1 cellular context compared by ENCODE assay signal in genomic region chr2:238881353-238882082, GRCh38.
TF ChIP-seq lines count a peak whose summit lies in the region.

No MANE protein-coding gene starts in this region.

TF ChIP-seq in K562, 482 proteins besides CTCF, POLR2A, EP300 and RAD21 (continued from another document):
- TF ChIP-seq ARID3B (CRISPR knock-in tag; IDR thresholded peaks at IDR 0.05; ENCODE audit: borderline replicate concordance): no peak
- TF ChIP-seq ELF1 (tag; IDR thresholded peaks at IDR 0.05): no peak
- TF ChIP-seq SRSF9 (IDR thresholded peaks at IDR 0.05; ENCODE audit: borderline replicate concordance, low read depth, low read length): no peak
- no peak for TF ChIP-seq HOMEZ (CRISPR knock-in tag; IDR thresholded peaks at IDR 0.05)
- peak; percentile 78; the same call in 1 of the 2 replicates for TF ChIP-seq NR3C1 (CRISPR knock-in tag; IDR thresholded peaks at IDR 0.05)
- no peak for TF ChIP-seq RBM22 (IDR thresholded peaks at IDR 0.05; ENCODE audit: low read depth, low read length, poor library complexity, severe bottlenecking)
- peak; percentile 45; the same call in 1 of the 2 replicates for TF ChIP-seq ZFX (CRISPR knock-in tag; IDR thresholded peaks at IDR 0.05)
- no peak for TF ChIP-seq ZNF609 (CRISPR knock-in tag; IDR thresholded peaks at IDR 0.05; ENCODE audit: borderline replicate concordance)
- no peak for TF ChIP-seq FUS (optimal IDR thresholded peaks at IDR 0.05; ENCODE audit: low read depth, low read length)
- no peak for TF ChIP-seq BDP1 (IDR thresholded peaks at IDR 0.05; ENCODE audit: insufficient read depth, insufficient read length)
- TF ChIP-seq ZNF740 (CRISPR knock-in tag; IDR thresholded peaks at IDR 0.05): no peak
- no peak for TF ChIP-seq ZNF740 (tag; IDR thresholded peaks at IDR 0.05)
- peak; percentile 79; the same call in 1 of the 2 replicates for TF ChIP-seq ZBTB43 (CRISPR knock-in tag; IDR thresholded peaks at IDR 0.05)
- TF ChIP-seq KDM4B (IDR thresholded peaks at IDR 0.05; ENCODE audit: borderline replicate concordance in 2 of 2, low read depth in 1 of 2): no peak
- no peak for TF ChIP-seq HNRNPUL1 (IDR thresholded peaks at IDR 0.05; ENCODE audit: low read length)
- TF ChIP-seq ZBTB7A (IDR thresholded peaks at IDR 0.05; ENCODE audit: borderline replicate concordance, control insufficient read depth, low read depth, low read length): no peak
- no peak for TF ChIP-seq ZNF780A (CRISPR knock-in tag; IDR thresholded peaks at IDR 0.05)
- TF ChIP-seq ZNF224 (CRISPR knock-in tag; IDR thresholded peaks at IDR 0.05): peak; percentile 93
- peak in 1 of 2 experiments; percentile 97; a peak in 2 of 4 replicates for TF ChIP-seq MCM7 (IDR thresholded peaks at IDR 0.05)
- TF ChIP-seq ATF2 (CRISPR knock-in tag; IDR thresholded peaks at IDR 0.05): peak; percentile 51; the same call in 1 of the 2 replicates
- no peak for TF ChIP-seq ZNF75A (CRISPR knock-in tag; IDR thresholded peaks at IDR 0.05)
- no peak for TF ChIP-seq MTA2 (IDR thresholded peaks at IDR 0.05; ENCODE audit: low read depth)
- peak; percentile 42; the same call in 1 of the 2 replicates for TF ChIP-seq FOXP4 (CRISPR knock-in tag; IDR thresholded peaks at IDR 0.05; ENCODE audit: borderline replicate concordance)
- TF ChIP-seq PHTF2 (CRISPR knock-in tag; IDR thresholded peaks at IDR 0.05): no peak
- TF ChIP-seq DACH1 (IDR thresholded peaks at IDR 0.05; ENCODE audit: partially characterized antibody): peak; percentile 100
- TF ChIP-seq PKNOX1 (IDR thresholded peaks at IDR 0.05): no peak
- TF ChIP-seq ZNF431 (CRISPR knock-in tag; IDR thresholded peaks at IDR 0.05): peak; percentile 84
- no peak for TF ChIP-seq ZNF551 (CRISPR knock-in tag; IDR thresholded peaks at IDR 0.05)
- no peak for TF ChIP-seq MCM5 (IDR thresholded peaks at IDR 0.05; ENCODE audit: low read depth)
- TF ChIP-seq CEBPB (tag; IDR thresholded peaks at IDR 0.05): no peak
- no peak for TF ChIP-seq ZNF717 (CRISPR knock-in tag; IDR thresholded peaks at IDR 0.05)
- TF ChIP-seq FOXK1 (CRISPR knock-in tag; IDR thresholded peaks at IDR 0.05; ENCODE audit: borderline replicate concordance): peak; percentile 88; the same call in 1 of the 2 replicates
- TF ChIP-seq NFYB (IDR thresholded peaks at IDR 0.05; ENCODE audit: extremely low read depth, insufficient read length): no peak
- TF ChIP-seq ZNF232 (CRISPR knock-in tag; IDR thresholded peaks at IDR 0.05): peak; percentile 97
- TF ChIP-seq ZNF511 (CRISPR knock-in tag; IDR thresholded peaks at IDR 0.05): peak; percentile 79; the same call in 1 of the 2 replicates
- peak; percentile 95 for TF ChIP-seq IRF1 (CRISPR knock-in tag; IDR thresholded peaks at IDR 0.05; ENCODE audit: borderline replicate concordance)
- no peak for TF ChIP-seq ZBTB2 (IDR thresholded peaks at IDR 0.05)
- no peak for TF ChIP-seq YY1 (IDR thresholded peaks at IDR 0.05; ENCODE audit: borderline replicate concordance in 1 of 3, control insufficient read depth in 1 of 3, extremely low read depth in 1 of 3, insufficient read depth in 3 of 3, insufficient read length in 1 of 3, insufficient replicate concordance in 2 of 3, low read depth in 1 of 3, low read length in 2 of 3)
- TF ChIP-seq NCOA4 (IDR thresholded peaks at IDR 0.05; ENCODE audit: partially characterized antibody): no peak
